ENCODE assay signal across 7 cellular contexts in the genomic region with DNA sequence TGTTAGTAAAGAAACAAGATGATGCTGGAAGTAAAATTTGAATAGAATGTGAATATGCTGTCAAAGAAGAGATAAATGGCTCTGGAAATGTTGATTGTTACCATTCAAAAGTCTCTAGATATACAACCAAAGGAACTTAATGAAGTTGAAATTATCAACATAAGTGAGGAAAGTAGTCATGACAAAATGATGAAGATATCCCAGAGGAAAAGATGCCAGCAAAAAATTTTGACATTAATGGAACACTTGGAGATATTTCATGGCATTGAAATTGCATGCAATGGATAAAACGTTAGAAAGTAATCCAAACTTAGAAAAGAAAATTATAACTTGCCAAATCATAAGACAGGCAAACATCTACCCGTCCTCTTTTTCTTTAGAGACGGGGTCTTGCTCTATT.
"Had no signal": no experiment of that assay in that cellular context is flagged by ENCODE, and none has a peak within 500 bp of the region (broad histone marks: within the 10 kb centered on the region; RNA-seq: fewer than 3 reads in every experiment).

No MANE protein-coding gene starts in this region.

- H3K4me2 ChIP-seq: KMS-11 had no signal

- H3K27me3 Mint-ChIP-seq: IgD-negative memory B cell had no signal

- H3K27ac ChIP-seq: HL-60, KMS-11 had no signal

- H3K4me3 ChIP-seq: K562 had no signal

- H3K27ac Mint-ChIP-seq: IgD-negative memory B cell had no signal

- DNase-seq: IMR-90, KBM-7, KG1 had no signal

- H3K4me3 Mint-ChIP-seq: IgD-negative memory B cell had no signal

- H3K9ac ChIP-seq: KMS-11 had no signal

- H3K4me1 Mint-ChIP-seq: IgD-negative memory B cell had no signal

- H3K36me3 Mint-ChIP-seq: IgD-negative memory B cell had no signal
